Comparison of ENCODE assay signal across 24 cellular contexts in the genomic region with DNA sequence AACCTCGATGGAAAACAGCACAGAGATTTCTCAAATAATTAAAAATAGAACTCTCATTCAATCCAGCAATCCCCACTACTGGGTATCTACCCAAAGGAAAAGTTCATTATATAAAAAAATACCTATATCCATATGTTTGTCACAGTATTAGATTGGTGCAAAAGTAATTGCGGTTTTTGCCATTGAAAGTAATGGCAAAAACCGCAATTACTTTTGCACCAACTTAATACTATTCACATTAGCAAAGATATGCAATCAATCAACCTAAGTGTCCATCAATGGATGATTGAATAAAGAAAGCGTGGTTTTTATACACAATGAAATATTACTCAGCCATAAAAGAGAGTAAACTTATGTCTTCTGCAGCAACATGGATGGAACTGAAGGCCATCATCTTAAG. TPM values are rescaled to one million over a fixed set of nuclear protein-coding genes. Genes with fewer than 3 reads are reported as not detected.
DNase-seq lines count a peak whose midpoint lies in the region; ATAC-seq, FAIRE-seq and TF ChIP-seq lines count a peak whose summit lies in the region.
"Had no signal": no experiment of that assay in that cellular context is flagged by ENCODE, and none has a peak within 500 bp of the region (broad histone marks: within the 10 kb centered on the region; RNA-seq: fewer than 3 reads in every experiment).

No MANE protein-coding gene starts in this region.

- BruUV-seq in HepG2 (replicated peaks; lab: Mats Ljungman, UMichigan), result no TSS peak
- BruUV-seq in K562 (replicated peaks; lab: Mats Ljungman, UMichigan), result no TSS peak

- FAIRE-seq in HepG2 (lab: Jason Lieb, UNC) (no peak), K562 (lab: Jason Lieb, UNC) (no peak), GM19239 (lab: Jason Lieb, UNC) (no peak)
- FAIRE-seq: A549, G401.6, GM12892, GM18507 had no signal

- TF ChIP-seq EP300 in HepG2 (IDR thresholded peaks at IDR 0.05; ENCODE audit: low read depth in 2 of 2, low read length in 2 of 2) (no peak), HepG2 (CRISPR knock-in tag; IDR thresholded peaks at IDR 0.05; ENCODE audit: borderline replicate concordance) (no peak), K562 (IDR thresholded peaks at IDR 0.05; ENCODE audit: low read length) (no peak)

- TF ChIP-seq RAD21 in HepG2 (CRISPR knock-in tag; IDR thresholded peaks at IDR 0.05) (no peak), K562 (CRISPR knock-in tag; conservative IDR thresholded peaks at IDR 0.05 in 1 of 2, IDR thresholded peaks at IDR 0.05 in 1 of 2) (no peak)

- H4K20me1 ChIP-seq in HepG2 (ENCODE audit: insufficient read depth, low read length), result no peaks in the 10 kb centered on the region
- H4K20me1 ChIP-seq in K562 (replicated peaks; ENCODE audit: control insufficient read depth, insufficient read depth, low read length), result no peaks in the 10 kb centered on the region
- H4K20me1 ChIP-seq: BLaER1 had no signal

- TF ChIP-seq CTCF in HepG2 (CRISPR knock-in tag; IDR thresholded peaks at IDR 0.05), result no peak
- TF ChIP-seq CTCF in right lobe of liver (IDR thresholded peaks at IDR 0.05), result no peak
- no peak for TF ChIP-seq CTCF in K562 (IDR thresholded peaks at IDR 0.05 in 2 of 3, conservative IDR thresholded peaks at IDR 0.05 in 1 of 3; ENCODE audit: insufficient read depth in 2 of 3, low read depth in 1 of 3, low read length in 3 of 3)

- H3K4me3 ChIP-seq in HepG2 (replicated peaks in 1 of 3; ENCODE audit: insufficient read depth in 1 of 3, low read depth in 2 of 3, low read length in 3 of 3), result no peak overlapping the region
- H3K4me3 ChIP-seq in right lobe of liver, result no peak overlapping the region
- H3K4me3 ChIP-seq in K562, result no peak overlapping the region
- H3K4me3 ChIP-seq: A549, BLaER1 had no signal

- CTCF ChIA-PET in HepG2 (lab: Yijun Ruan, JAX; ENCODE audit: low intra/inter-chr PET ratio, low total read pairs) (no interaction called here), K562 (lab: Yijun Ruan, JAX; ENCODE audit: low intra/inter-chr PET ratio) (no interaction called here)

- intact Hi-C loops in HepG2 (cut with micrococcal nuclease; ENCODE audit: unreplicated experiment) (no loop called here), right lobe of liver (cut with DNase I) (no loop called here), K562 (cut with micrococcal nuclease) (no loop called here)

- H3K27me3 ChIP-seq in HepG2 (ENCODE audit: control insufficient read depth in 1 of 2, insufficient read depth in 2 of 2, low read length in 2 of 2) (no peaks in the 10 kb centered on the region), right lobe of liver (no peaks in the 10 kb centered on the region), K562 (ENCODE audit: control insufficient read depth in 2 of 2, insufficient read depth in 2 of 2, low read length in 2 of 2) (no peaks in the 10 kb centered on the region)
- H3K27me3 ChIP-seq: BE2C, BLaER1 had no signal

- H3K4me2 ChIP-seq in HepG2 (ENCODE audit: low read depth, low read length) (no peak overlapping the region), K562 (ENCODE audit: insufficient read depth, low read length) (no peak overlapping the region)
- H3K4me2 ChIP-seq: A549, BLaER1 had no signal

- H3K9me1 ChIP-seq in K562 (ENCODE audit: control insufficient read depth, insufficient read depth, low read length), result no peaks in the 10 kb centered on the region

- H3K9me3 ChIP-seq in HepG2 (ENCODE audit: low read length) (no peaks in the 10 kb centered on the region), right lobe of liver (no peaks in the 10 kb centered on the region), K562 (replicated peaks; ENCODE audit: control insufficient read depth, insufficient read depth, low read depth, low read length) (0 out of 2 replicates have a peak, but pooled peaks cover 3% of the 10 kb centered on the region)
- H3K9me3 ChIP-seq: BE2C, BLaER1 had no signal

- H2AFZ ChIP-seq in HepG2 (ENCODE audit: low read length), result no peak overlapping the region
- H2AFZ ChIP-seq in K562 (ENCODE audit: low read depth, low read length), result no peak overlapping the region

- H3K36me3 ChIP-seq in HepG2 (replicated peaks in 1 of 2; ENCODE audit: control insufficient read depth in 1 of 2, insufficient read depth in 2 of 2, low read length in 2 of 2) (no peaks in the 10 kb centered on the region), right lobe of liver (no peaks in the 10 kb centered on the region), K562 (ENCODE audit: control insufficient read depth, insufficient read depth, low read length) (no peaks in the 10 kb centered on the region)
- H3K36me3 ChIP-seq: BE2C, BLaER1 had no signal

- 5% methylated on average over 4 of the region's 4 CpGs for WGBS in HepG2 (ENCODE audit: low lambda C conversion rate)
- WGBS in right lobe of liver (ENCODE audit: insufficient coverage, low coverage, low lambda C conversion rate, missing lambda C conversion rate), result 74% methylated on average over 4 of the region's 4 CpGs
- WGBS in K562 (ENCODE audit: insufficient coverage, low coverage, missing lambda C conversion rate), result 22% methylated on average over 4 of the region's 4 CpGs

- POLR2A ChIA-PET in HepG2 (lab: Yijun Ruan, JAX) (no interaction called here), K562 (lab: Yijun Ruan, JAX) (no interaction called here)

- H3K9ac ChIP-seq in HepG2 (ENCODE audit: insufficient read depth, low read depth, low read length) (no peak overlapping the region), K562 (ENCODE audit: insufficient read depth in 1 of 2, low read depth in 2 of 2, low read length in 2 of 2) (no peak overlapping the region)
- H3K9ac ChIP-seq: BLaER1 had no signal

- no peak for TF ChIP-seq POLR2A in HepG2 (IDR thresholded peaks at IDR 0.05; ENCODE audit: insufficient read depth in 1 of 2, low read depth in 2 of 2, low read length in 2 of 2)
- TF ChIP-seq POLR2A in right lobe of liver (IDR thresholded peaks at IDR 0.05), result no peak
- no peak for TF ChIP-seq POLR2A in K562 (conservative IDR thresholded peaks at IDR 0.05)

- ATAC-seq in HepG2 (no peak), right lobe of liver (no peak), K562 (no peak), HG03095 (IDR thresholded peaks at IDR 0.05; ENCODE audit: unreplicated experiment) (no peak)
- ATAC-seq: A549 had no signal

- no peak overlapping the region for H3K27ac ChIP-seq in HepG2 (ENCODE audit: extremely low read length, insufficient read depth, low read length)
- no peak overlapping the region for H3K27ac ChIP-seq in right lobe of liver
- no peak overlapping the region for H3K27ac ChIP-seq in K562 (ENCODE audit: extremely low read depth, low read depth, low read length)
- H3K27ac ChIP-seq: 22Rv1, A549, BLaER1 had no signal

- H3K79me2 ChIP-seq in HepG2 (ENCODE audit: insufficient read depth, low read length) (no peaks in the 10 kb centered on the region), K562 (ENCODE audit: control insufficient read depth, insufficient read depth, low read length) (no peaks in the 10 kb centered on the region)

- no peak for DNase-seq in HepG2 (ENCODE audit: low spot score)
- DNase-seq in right lobe of liver, result no peak
- no peak for DNase-seq in K562 (ENCODE audit: extremely low read depth in 1 of 4, low spot score in 3 of 4)
- DNase-seq in GM19239 (ENCODE audit: insufficient read length, low spot score), result no peak
- DNase-seq: BE2C; C1 segment of cervical spinal cord; CD4-positive, alpha-beta memory T cell; CD4-positive, CD25-positive, alpha-beta regulatory T cell; CD8-positive, alpha-beta memory T cell; COR-L47; DMS 273 treated with DMSO at 0.1 percent for 48 hours; DMS153; DMS79 treated with DMSO at 0.1 percent for 48 hours; GF-D8 had no signal

- in situ Hi-C loops in HepG2 (cut with HindIII; ENCODE audit: extremely low pct_ligation_motif_present, low pct_unique_long_range_greater_than_20kb) (no loop called here), K562 (cut with MboI) (no loop called here)

- H3K4me1 ChIP-seq in HepG2 (ENCODE audit: insufficient read depth, low read length) (no peaks in the 10 kb centered on the region), right lobe of liver (no peaks in the 10 kb centered on the region), K562 (replicated peaks in 1 of 2; ENCODE audit: control insufficient read depth in 2 of 2, insufficient read depth in 2 of 2, low read length in 2 of 2) (peaks cover 0 to 4% of the 10 kb centered on the region in 2 experiments; a peak in 3 of 5 replicates)
- H3K4me1 ChIP-seq: BE2C, BLaER1 had no signal

RNA-seq across cellular contexts. Expression of gene CCDC54, which starts 12.2 kb away (rescaled TPM):
- total RNA-seq in HepG2 (2016; rRNA removed; fragmentation: Illumina TruSeq; extraction: Trizol) (not detected in 2 replicates), right lobe of liver (not detected), K562 (2014; rRNA removed) (not detected in 2 replicates), K562 (2014; rRNA removed; fragmentation: Illumina TruSeq; extraction: Trizol) (not detected in 2 replicates), K562 (2015; rRNA removed; fragmentation: Illumina TruSeq; extraction: Trizol) (not detected in 2 replicates), K562 (2021) (not detected in 2 replicates)
- total RNA-seq in HepG2 (2016; cell fraction: cytosol; rRNA removed; fragmentation: Illumina TruSeq; extraction: Trizol; ENCODE audit: low read depth), result not detected in 2 replicates
- not detected in 2 replicates for total RNA-seq in HepG2 (2016; cell fraction: insoluble cytoplasmic fraction; rRNA removed; fragmentation: Illumina TruSeq; extraction: Trizol)
- total RNA-seq in HepG2 (2016; cell fraction: membrane; rRNA removed; fragmentation: Illumina TruSeq; extraction: Trizol), result not detected in 2 replicates
- total RNA-seq in HepG2 (2016; cell fraction: nucleus; rRNA removed; fragmentation: Illumina TruSeq; extraction: Trizol), result not detected in 2 replicates
- polyA plus RNA-seq in HepG2 (2011; rRNA removed) (not detected in 2 replicates), K562 (2011; rRNA removed) (not detected in 2 replicates), K562 (2014; fragmentation: Illumina TruSeq; extraction: Trizol) (not detected in 2 replicates), K562 (2014; fragmentation: Nextera tagmentation; extraction: Ambion mirVana) (not detected), K562 (2014; rRNA removed) (not detected in 2 replicates)
- polyA plus RNA-seq in HepG2 (2011; cell fraction: cytosol; rRNA removed), result not detected in 2 replicates
- not detected in 2 replicates for polyA plus RNA-seq in HepG2 (2011; cell fraction: nucleus; rRNA removed)
- not detected in 2 replicates for polyA plus RNA-seq in HepG2 (2012)
- not detected in 2 replicates for polyA plus RNA-seq in HepG2 (2016; cell fraction: cytosol; fragmentation: Illumina TruSeq; extraction: Trizol; ENCODE audit: low read depth)
- polyA plus RNA-seq in HepG2 (2016; cell fraction: insoluble cytoplasmic fraction; fragmentation: Illumina TruSeq; extraction: Trizol; ENCODE audit: low read depth), result not detected in 2 replicates
- not detected in 2 replicates for polyA plus RNA-seq in HepG2 (2016; cell fraction: membrane; fragmentation: Illumina TruSeq; extraction: Trizol; ENCODE audit: low read depth)
- not detected in 2 replicates for polyA plus RNA-seq in HepG2 (2016; cell fraction: nucleus; fragmentation: Illumina TruSeq; extraction: Trizol; ENCODE audit: insufficient read depth, low read depth)
- not detected in 2 replicates for polyA minus RNA-seq in HepG2 (2011; rRNA and poly(A)+ RNA removed; ENCODE audit: low replicate concordance)
- polyA minus RNA-seq in HepG2 (2011; cell fraction: cytosol; rRNA and poly(A)+ RNA removed), result not detected in 2 replicates
- polyA minus RNA-seq in HepG2 (2011; cell fraction: nucleus; rRNA and poly(A)+ RNA removed), result not detected in 2 replicates
- not detected in 2 replicates for total RNA-seq in K562 (2011; cell fraction: chromatin; rRNA removed; ENCODE audit: low replicate concordance)
- total RNA-seq in K562 (2011; cell fraction: nucleolus; rRNA removed), result not detected in 2 replicates
- total RNA-seq in K562 (2011; cell fraction: nucleoplasm; rRNA removed), result not detected in 2 replicates
- not detected in 2 replicates for polyA plus RNA-seq in K562 (2011; cell fraction: cytosol; rRNA removed)
- not detected in 2 replicates for polyA plus RNA-seq in K562 (2011; cell fraction: nucleus; rRNA removed)
- polyA plus RNA-seq in K562 (2012), result not detected in 2 replicates
- not detected in 2 replicates for polyA minus RNA-seq in K562 (2011; rRNA and poly(A)+ RNA removed)
- not detected in 2 replicates for polyA minus RNA-seq in K562 (2011; cell fraction: cytosol; rRNA and poly(A)+ RNA removed)
- not detected in 2 replicates for polyA minus RNA-seq in K562 (2011; cell fraction: nucleus; rRNA and poly(A)+ RNA removed)
- total RNA-seq: A172; CD4-positive, alpha-beta memory T cell; CD4-positive, CD25-positive, alpha-beta regulatory T cell; CD8-positive, alpha-beta memory T cell had no signal
- polyA plus RNA-seq: A549; AG04450; CD14-positive monocyte; CD4-positive, CD25-positive, alpha-beta regulatory T cell had no signal

Comparison
In these comparisons a context has a peak if more than half of its experiments do, and no peak if none do; other contexts are left out.
1. Of the 241 proteins assayed by ChIP-seq in both HepG2 and K562: peak only in HepG2: none; only in K562: NFRKB; in both: none; in neither: 239; mixed calls (peak in some experiments, not most) for 1.